Comparison of ENCODE assay signal across 10 cellular contexts in the genomic region with DNA sequence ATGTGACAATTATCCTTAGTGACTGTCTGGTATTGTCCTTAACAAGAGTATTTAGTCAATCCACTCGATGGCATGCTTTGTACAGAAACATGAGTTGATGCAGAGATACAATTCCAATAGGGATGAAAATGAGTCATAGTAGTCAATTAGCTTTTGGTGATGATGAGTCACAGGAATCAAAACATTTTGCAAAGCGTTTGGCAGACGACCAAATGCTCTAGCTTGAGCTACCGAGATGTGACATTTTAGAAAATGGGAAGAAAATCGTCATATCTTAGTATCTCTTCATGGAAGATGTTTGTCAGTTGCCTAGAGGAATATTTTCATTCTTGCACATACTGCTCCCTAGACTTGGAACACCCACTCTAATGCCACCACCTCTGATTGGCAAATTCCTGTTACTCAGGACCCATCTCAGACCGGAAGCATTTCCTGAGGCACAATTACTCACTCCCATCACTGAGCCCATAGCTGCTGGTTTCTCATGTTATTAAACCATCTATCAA.
A peak's percentile ranks its signal among the peaks of the same experiment; 100 is the strongest.
DNase-seq lines count a peak whose midpoint lies in the region; ATAC-seq, FAIRE-seq and TF ChIP-seq lines count a peak whose summit lies in the region.
"Had no signal": no experiment of that assay in that cellular context is flagged by ENCODE, and none has a peak within 500 bp of the region (broad histone marks: within the 10 kb centered on the region; RNA-seq: fewer than 3 reads in every experiment).

No MANE protein-coding gene starts in this region.

- H3K9ac ChIP-seq in HepG2 (ENCODE audit: insufficient read depth, low read depth, low read length) = no peak overlapping the region

- TF ChIP-seq CTCF in HepG2 (CRISPR knock-in tag; IDR thresholded peaks at IDR 0.05) (no peak), psoas muscle (IDR thresholded peaks at IDR 0.05) (no peak)

- H2AFZ ChIP-seq in HepG2 (ENCODE audit: low read length) = no peak overlapping the region

- no peaks in the 10 kb centered on the region for H4K20me1 ChIP-seq in HepG2 (ENCODE audit: insufficient read depth, low read length)

- POLR2A ChIA-PET in HepG2 (lab: Yijun Ruan, JAX) = no interaction called here

- peak; percentile 22 for DNase-seq in COLO668 (lab: John Stamatoyannopoulos, UW; ENCODE audit: unreplicated experiment)
- peak; percentile 80 for DNase-seq in MG63
- peak; percentile 89 for DNase-seq in astrocyte of the hippocampus (ENCODE audit: low read depth, low spot score)
- DNase-seq in HepG2 (ENCODE audit: low spot score) = peak; percentile 7
- DNase-seq in psoas muscle = no peak
- no peak for DNase-seq in SKM-1 treated with dmso at 0.1 percent for 144 hours (lab: John Stamatoyannopoulos, UW; ENCODE audit: unreplicated experiment)
- no peak for DNase-seq in posterior cingulate gyrus
- DNase-seq: activated CD4-positive, alpha-beta T cell treated with anti-CD3 and anti-CD28 coated beads, Interleukin-2, amount 10 ng/mL, durations not matched to agents 24 days and 14 days; cortex of kidney had no signal

- H3K4me1 ChIP-seq in HepG2 (ENCODE audit: insufficient read depth, low read length) (no peaks in the 10 kb centered on the region), psoas muscle (no peaks in the 10 kb centered on the region)

- CTCF ChIA-PET in HepG2 (lab: Yijun Ruan, JAX; ENCODE audit: low intra/inter-chr PET ratio, low total read pairs) = no interaction called here

- no peak for FAIRE-seq in HepG2 (lab: Jason Lieb, UNC)

- TF ChIP-seq EP300 in HepG2 (IDR thresholded peaks at IDR 0.05; ENCODE audit: low read depth in 2 of 2, low read length in 2 of 2) (no peak), HepG2 (CRISPR knock-in tag; IDR thresholded peaks at IDR 0.05; ENCODE audit: borderline replicate concordance) (no peak)

- H3K27ac ChIP-seq in HepG2 (ENCODE audit: extremely low read length, insufficient read depth, low read length) (no peak overlapping the region), psoas muscle (no peak overlapping the region)

- no peaks in the 10 kb centered on the region for H3K36me3 ChIP-seq in MG63
- no peaks in the 10 kb centered on the region for H3K36me3 ChIP-seq in HepG2 (replicated peaks in 1 of 2; ENCODE audit: control insufficient read depth in 1 of 2, insufficient read depth in 2 of 2, low read length in 2 of 2)
- no peaks in the 10 kb centered on the region for H3K36me3 ChIP-seq in psoas muscle (ENCODE audit: insufficient read depth in 1 of 2, low read depth in 1 of 2)

- ATAC-seq in HepG2 = no peak
- ATAC-seq in psoas muscle = no peak
- ATAC-seq in HG03196 (IDR thresholded peaks at IDR 0.05; ENCODE audit: unreplicated experiment) = no peak

- BruUV-seq in HepG2 (replicated peaks; lab: Mats Ljungman, UMichigan) = no TSS peak

- TF ChIP-seq RAD21 in HepG2 (CRISPR knock-in tag; IDR thresholded peaks at IDR 0.05) = no peak

- no peak overlapping the region for H3K4me2 ChIP-seq in HepG2 (ENCODE audit: low read depth, low read length)

- H3K79me2 ChIP-seq in HepG2 (ENCODE audit: insufficient read depth, low read length) = no peaks in the 10 kb centered on the region

- intact Hi-C loops in HepG2 (cut with micrococcal nuclease; ENCODE audit: unreplicated experiment) (no loop called here), psoas muscle (cut with DNase I) (no loop called here), posterior cingulate gyrus (cut with DNase I) (no loop called here)

- H3K4me3 ChIP-seq in MG63 (no peak overlapping the region), HepG2 (replicated peaks in 1 of 3; ENCODE audit: insufficient read depth in 1 of 3, low read depth in 2 of 3, low read length in 3 of 3) (no peak overlapping the region), psoas muscle (no peak overlapping the region)

- in situ Hi-C loops in HepG2 (cut with HindIII; ENCODE audit: extremely low pct_ligation_motif_present, low pct_unique_long_range_greater_than_20kb) = no loop called here

- H3K9me3 ChIP-seq in MG63 = peaks cover 10% of the 10 kb centered on the region
- no peaks in the 10 kb centered on the region for H3K9me3 ChIP-seq in HepG2 (ENCODE audit: low read length)
- peaks cover 4% of the 10 kb centered on the region for H3K9me3 ChIP-seq in psoas muscle

- TF ChIP-seq POLR2A in HepG2 (IDR thresholded peaks at IDR 0.05; ENCODE audit: insufficient read depth in 1 of 2, low read depth in 2 of 2, low read length in 2 of 2) = no peak

- H3K27me3 ChIP-seq in MG63 (no peaks in the 10 kb centered on the region), HepG2 (ENCODE audit: control insufficient read depth in 1 of 2, insufficient read depth in 2 of 2, low read length in 2 of 2) (no peaks in the 10 kb centered on the region), psoas muscle (ENCODE audit: insufficient read depth in 3 of 3, low read length in 2 of 3) (no peaks in the 10 kb centered on the region)

- 1% methylated on average over 6 of the region's 6 CpGs for WGBS in HepG2 (ENCODE audit: low lambda C conversion rate)
- WGBS in psoas muscle, 3 donors = 47 to 52% (median 50%) methylated on average over 6 of the region's 6 CpGs

TF ChIP-seq in HepG2, 621 proteins besides CTCF, POLR2A, EP300 and RAD21:
- no peak for TF ChIP-seq CBFB (CRISPR knock-in tag; IDR thresholded peaks at IDR 0.05)
- peak; percentile 63 for TF ChIP-seq CREB1 (IDR thresholded peaks at IDR 0.05)
- TF ChIP-seq CREB1 (CRISPR knock-in tag; IDR thresholded peaks at IDR 0.05) = no peak

Comparison
In these comparisons a context has a peak if more than half of its experiments do, and no peak if none do; other contexts are left out.
1. DNase-seq: peak in COLO668 (single experiment), MG63 (single experiment), astrocyte of the hippocampus (single experiment) and HepG2 (single experiment); none in psoas muscle (0 of 2), SKM-1 treated with dmso at 0.1 percent for 144 hours (single experiment) and posterior cingulate gyrus (0 of 10).